Comparison of ENCODE assay signal across 26 cellular contexts in the genomic region with DNA sequence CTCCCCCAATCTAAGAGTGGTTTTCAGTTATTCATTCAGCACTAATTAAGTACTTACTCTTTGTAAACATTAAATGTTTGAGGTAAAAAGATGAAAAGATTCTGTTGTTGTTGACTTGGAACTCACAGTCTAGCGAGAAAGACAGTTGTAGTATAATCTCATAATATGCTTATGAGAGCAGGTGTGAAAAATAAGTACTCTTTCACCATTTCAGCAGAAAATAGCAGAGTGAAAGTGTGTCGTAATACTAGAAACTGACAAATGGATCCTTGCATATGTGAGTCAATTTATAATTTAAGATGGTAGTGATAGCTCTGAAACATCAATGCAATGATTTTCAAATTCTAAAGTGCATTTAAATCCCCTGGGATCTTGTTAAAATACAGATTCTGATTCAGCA.
"Had no signal": no experiment of that assay in that cellular context is flagged by ENCODE, and none has a peak within 500 bp of the region (broad histone marks: within the 10 kb centered on the region; RNA-seq: fewer than 3 reads in every experiment).

No MANE protein-coding gene starts in this region.

- H3K4me1 ChIP-seq: adrenal gland, ascending aorta, heart left ventricle, pancreas, prostate gland, stomach, tibial artery, upper lobe of right lung had no signal

- H3K4me2 ChIP-seq: smooth muscle cell had no signal

- H3K36me3 ChIP-seq: adrenal gland, ascending aorta, heart left ventricle, pancreas, prostate gland, stomach, tibial artery, upper lobe of right lung had no signal

- DNase-seq: activated CD4-positive, alpha-beta T cell treated with anti-CD3 and anti-CD28 coated beads for 36 hours; activated CD4-positive, alpha-beta T cell treated with anti-CD3 and anti-CD28 coated beads, Interleukin-2, amount 50 U/mL, for 4 hours; activated CD4-positive, CD25-positive, alpha-beta regulatory T cell; activated CD8-positive, alpha-beta memory T cell treated with anti-CD3 and anti-CD28 coated beads for 24 hours; activated effector memory CD4-positive, alpha-beta T cell treated with Interleukin-2 at 50 U/mL for 16 hours; activated naive CD4-positive, alpha-beta T cell treated with anti-CD3 and anti-CD28 coated beads for 36 hours; activated naive CD8-positive, alpha-beta T cell treated with anti-CD3 and anti-CD28 coated beads for 36 hours; adrenal gland; dorsolateral prefrontal cortex; effector memory CD4-positive, alpha-beta T cell; erythroblast; foreskin fibroblast; heart left ventricle; midbrain; naive thymus-derived CD4-positive, alpha-beta T cell; pancreas; retina; stimulated activated CD4-positive, alpha-beta T cell treated with anti-CD3 and anti-CD28 coated beads, Interleukin-2, amount 100 ng/mL, for 24 hours; stimulated activated naive B cell treated with anti-CD40 and anti-IgM and Interleukin-4, amounts not matched to agents 10 μg/mL and 1 μg/mL and 100 μg/mL, for 72 hours; stomach; tibial artery; upper lobe of right lung had no signal

- H3K9me3 ChIP-seq: pancreas, prostate gland, upper lobe of right lung had no signal

- H3K27me3 ChIP-seq: adrenal gland, ascending aorta, dorsolateral prefrontal cortex, heart left ventricle, pancreas, stomach, tibial artery, upper lobe of right lung had no signal

- H3K27ac ChIP-seq: adrenal gland, ascending aorta, coronary artery, dorsolateral prefrontal cortex, heart left ventricle, pancreas, prostate gland, stomach, tibial artery, upper lobe of right lung had no signal

- H3K4me3 ChIP-seq: adrenal gland, ascending aorta, coronary artery, dorsolateral prefrontal cortex, heart left ventricle, pancreas, prostate gland, smooth muscle cell, stomach, tibial artery, upper lobe of right lung had no signal
